ENCODE assay signal across 8 cellular contexts in the genomic region with DNA sequence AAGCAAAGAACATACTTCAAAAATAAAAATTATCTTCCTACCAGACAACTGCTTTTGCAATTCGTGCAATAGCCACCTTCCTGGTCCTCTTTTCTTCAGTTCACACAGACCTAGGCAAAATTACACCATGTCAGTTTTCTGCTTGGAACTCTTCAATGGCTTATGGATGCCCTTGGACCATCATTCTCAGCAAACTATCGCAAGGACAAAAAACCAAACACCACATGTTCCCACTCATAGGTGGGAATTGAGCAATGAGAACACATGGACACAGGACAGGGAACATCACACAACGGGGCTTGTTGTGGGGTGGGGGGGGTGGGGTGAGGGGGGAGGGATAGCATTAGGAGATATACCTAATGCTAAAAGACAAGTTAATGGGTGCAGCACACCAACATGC. TPM values are rescaled to one million over a fixed set of nuclear protein-coding genes. Genes with fewer than 3 reads are reported as not detected.
"Had no signal": no experiment of that assay in that cellular context is flagged by ENCODE, and none has a peak within 500 bp of the region (broad histone marks: within the 10 kb centered on the region; RNA-seq: fewer than 3 reads in every experiment).

No MANE protein-coding gene starts in this region.

- H3K27ac ChIP-seq: HL-60 had no signal

- H3K9me3 Mint-ChIP-seq: IgD-negative memory B cell had no signal

- ATAC-seq: K562 had no signal

- FAIRE-seq: HTR-8/SVneo, K562 had no signal

- DNase-seq: IMR-90, KBM-7 had no signal

- H3K27ac Mint-ChIP-seq: IgD-negative memory B cell had no signal

- H3K36me3 Mint-ChIP-seq: IgD-negative memory B cell had no signal

- H3K4me1 Mint-ChIP-seq: IgD-negative memory B cell had no signal

- H3K4me3 ChIP-seq: K562 had no signal

- H3K4me3 Mint-ChIP-seq: IgD-negative memory B cell had no signal

RNA-seq across cellular contexts. Expression of gene PLSCR5, which starts 29.2 kb away (rescaled TPM):
- total RNA-seq: HT-29, HT1080, IMR-90, K562 had no signal
- polyA plus RNA-seq: IgD-negative memory B cell, IMR-90, K562 had no signal
